In the genomic region with DNA sequence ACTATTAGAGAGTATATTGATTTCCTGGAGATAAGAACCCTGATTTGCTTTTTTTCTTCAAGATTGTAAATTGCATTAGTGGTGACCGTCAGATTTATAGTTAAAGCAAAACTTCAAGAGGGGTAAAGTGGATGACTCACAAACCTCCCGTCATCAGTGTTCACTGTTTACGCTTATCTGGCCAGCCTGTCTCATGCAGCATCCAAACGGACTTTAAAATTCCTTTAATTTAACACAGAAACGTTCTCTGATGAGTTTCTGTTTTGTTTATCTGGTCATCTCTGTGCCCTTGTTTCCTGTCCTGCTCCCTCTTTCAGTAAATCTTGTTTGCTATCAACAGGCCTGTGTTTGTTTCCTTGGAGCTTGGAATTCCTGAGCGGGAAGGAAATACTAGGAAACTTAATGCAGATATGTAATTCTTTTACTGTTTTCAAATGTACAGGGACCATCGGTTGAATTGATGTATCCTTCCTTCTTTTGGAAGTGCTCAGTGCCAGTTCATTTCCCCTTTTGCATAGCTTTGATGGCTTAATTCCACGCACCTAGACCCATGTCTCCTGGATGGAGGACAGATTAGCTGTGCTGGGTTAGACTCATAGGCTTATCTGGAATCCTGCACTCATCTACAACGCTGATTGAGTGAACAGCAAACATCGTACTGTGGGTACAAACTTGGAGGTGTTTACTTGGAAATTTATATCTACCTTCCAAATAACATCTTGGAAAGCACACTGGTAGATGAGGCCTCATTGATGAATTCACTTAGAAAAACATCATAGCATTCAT, we compare ENCODE assay signal across 15 cellular contexts. TPM values are rescaled to one million over a fixed set of nuclear protein-coding genes. Genes with fewer than 3 reads are reported as not detected.
DNase-seq lines count a peak whose midpoint lies in the region; ATAC-seq, FAIRE-seq and TF ChIP-seq lines count a peak whose summit lies in the region.
"Had no signal": no experiment of that assay in that cellular context is flagged by ENCODE, and none has a peak within 500 bp of the region (broad histone marks: within the 10 kb centered on the region; RNA-seq: fewer than 3 reads in every experiment).

No MANE protein-coding gene starts in this region.

- peak overlapping the region; percentile 70 for H2AFZ ChIP-seq in ACC112 (ENCODE audit: low read length, unreplicated experiment)

- peak in 1 of 2 donors; percentile 67 for ATAC-seq in lower lobe of right lung
- ATAC-seq: activated CD4-positive, CD25-positive, alpha-beta regulatory T cell treated with anti-CD3 and anti-CD28 coated beads, Interleukin-2, amount 50 U/mL, for 24 hours; K562; stimulated activated effector memory CD8-positive, alpha-beta T cell treated with anti-CD3 and anti-CD28 coated beads, Interleukin-12 subunit alpha, Interleukin-12 subunit beta, amount 100 ng/mL, for 72 hours had no signal

- no peak for FAIRE-seq in HTR-8/SVneo (lab: Jason Lieb, UNC)
- FAIRE-seq: K562 had no signal

- no peaks in the 10 kb centered on the region for H3K36me3 ChIP-seq in ACC112 (ENCODE audit: insufficient read depth, low read length)
- no peaks in the 10 kb centered on the region for H3K36me3 ChIP-seq in brain microvascular endothelial cell (replicated peaks)
- H3K36me3 ChIP-seq in lower lobe of right lung, result no peaks in the 10 kb centered on the region
- H3K36me3 ChIP-seq in testis (ENCODE audit: low read depth, missing control alignments), result no peaks in the 10 kb centered on the region

- intact Hi-C loops in lower lobe of right lung (cut with DNase I) (no loop called here), testis (cut with DNase I; ENCODE audit: low total_unique reads) (no loop called here)

- peaks cover 16% of the 10 kb centered on the region for H3K79me2 ChIP-seq in ACC112 (ENCODE audit: control insufficient read depth, insufficient read depth, low read length, unreplicated experiment)

- H3K27me3 ChIP-seq in ACC112 (ENCODE audit: insufficient read depth, low read length), result no peaks in the 10 kb centered on the region
- H3K27me3 ChIP-seq in brain microvascular endothelial cell (replicated peaks), result no peaks in the 10 kb centered on the region
- no peaks in the 10 kb centered on the region for H3K27me3 ChIP-seq in lower lobe of right lung (ENCODE audit: low read depth)
- H3K27me3 ChIP-seq in testis, result no peaks in the 10 kb centered on the region
- H3K27me3 ChIP-seq: dorsolateral prefrontal cortex had no signal

- TF ChIP-seq CTCF in brain microvascular endothelial cell (IDR thresholded peaks at IDR 0.05; ENCODE audit: low read depth, low read length, missing control alignments), result no peak
- no peak for TF ChIP-seq CTCF in lower lobe of right lung (IDR thresholded peaks at IDR 0.05)
- TF ChIP-seq CTCF in testis (IDR thresholded peaks at IDR 0.05), result no peak

- H3K9me3 ChIP-seq in lower lobe of right lung (no peaks in the 10 kb centered on the region), testis (no peaks in the 10 kb centered on the region)

- no peak overlapping the region for H3K4me3 Mint-ChIP-seq in immature natural killer cell
- H3K4me3 Mint-ChIP-seq: nephron; stimulated activated effector memory CD8-positive, alpha-beta T cell treated with anti-CD3 and anti-CD28 coated beads, Interleukin-12 subunit alpha, Interleukin-12 subunit beta, amount 100 ng/mL, for 72 hours had no signal

- peak overlapping the region; percentile 59 for H3K27ac ChIP-seq in ACC112 (ENCODE audit: low read depth, low read length)
- peak overlapping the region; percentile 66 for H3K27ac ChIP-seq in brain microvascular endothelial cell
- H3K27ac ChIP-seq in lower lobe of right lung, result peak overlapping the region; percentile 47
- no peak overlapping the region for H3K27ac ChIP-seq in testis

- in situ Hi-C loops in brain microvascular endothelial cell (cut with HindIII; ENCODE audit: low pct_ligation_motif_present, low sequenced_read_pairs), result no loop called here

- H3K36me3 Mint-ChIP-seq in immature natural killer cell, result no peaks in the 10 kb centered on the region
- H3K36me3 Mint-ChIP-seq: stimulated activated effector memory CD8-positive, alpha-beta T cell treated with anti-CD3 and anti-CD28 coated beads, Interleukin-12 subunit alpha, Interleukin-12 subunit beta, amount 100 ng/mL, for 72 hours had no signal

- WGBS in testis, 2 donors, result 76 to 77% methylated on average over 10 of the region's 10 CpGs

- no peak overlapping the region for H3K27ac Mint-ChIP-seq in immature natural killer cell
- H3K27ac Mint-ChIP-seq: stimulated activated effector memory CD8-positive, alpha-beta T cell treated with anti-CD3 and anti-CD28 coated beads, Interleukin-12 subunit alpha, Interleukin-12 subunit beta, amount 100 ng/mL, for 72 hours had no signal

- H3K27me3 Mint-ChIP-seq in immature natural killer cell (ENCODE audit: low read depth in 3 of 3), result peaks cover 0 to 8% (median 2%) of the 10 kb centered on the region in 3 donors

- DNase-seq in HTR-8/SVneo (ENCODE audit: insufficient read length, low spot score) (peak; percentile 20), brain microvascular endothelial cell (peak; percentile 82), lower lobe of right lung (no peak), immature natural killer cell (no peak), testis (no peak), AML-193 (lab: John Stamatoyannopoulos, UW) (no peak), OCI-M1 (lab: John Stamatoyannopoulos, UW) (no peak)
- DNase-seq: activated naive CD4-positive, alpha-beta T cell treated with Interleukin-2 at 50 U/mL for 16 hours; NCI-H2081 treated with DMSO at 0.1 percent for 48 hours had no signal

- H3K9me3 Mint-ChIP-seq in immature natural killer cell, result no peaks in the 10 kb centered on the region
- H3K9me3 Mint-ChIP-seq: stimulated activated effector memory CD8-positive, alpha-beta T cell treated with anti-CD3 and anti-CD28 coated beads, Interleukin-12 subunit alpha, Interleukin-12 subunit beta, amount 100 ng/mL, for 72 hours had no signal

- TF ChIP-seq POLR2A in testis (IDR thresholded peaks at IDR 0.05), result no peak

- H3K4me1 ChIP-seq in ACC112 (ENCODE audit: control insufficient read depth, insufficient read depth, low read length, unreplicated experiment) (peaks cover 22% of the 10 kb centered on the region), lower lobe of right lung (peaks cover 54% of the 10 kb centered on the region), testis (no peaks in the 10 kb centered on the region)

- H3K4me1 Mint-ChIP-seq in immature natural killer cell, result peaks cover 0 to 5% of the 10 kb centered on the region in 2 donors
- H3K4me1 Mint-ChIP-seq: stimulated activated effector memory CD8-positive, alpha-beta T cell treated with anti-CD3 and anti-CD28 coated beads, Interleukin-12 subunit alpha, Interleukin-12 subunit beta, amount 100 ng/mL, for 72 hours had no signal

- H3K4me3 ChIP-seq in ACC112 (ENCODE audit: low read depth, low read length) (peak overlapping the region; percentile 47; the same call in 1 of the 2 replicates), brain microvascular endothelial cell (ENCODE audit: low read depth, low read length) (no peak overlapping the region), lower lobe of right lung (no peak overlapping the region), testis (no peak overlapping the region)
- H3K4me3 ChIP-seq: dorsolateral prefrontal cortex, K562 had no signal

RNA-seq across cellular contexts. Expression of a gene that starts 21.3 kb away (rescaled TPM):
- total RNA-seq in lower lobe of right lung, result 60.5 TPM
- 10 to 100 TPM; 35.7 to 73.1 (median 40.3) TPM for polyA plus RNA-seq in immature natural killer cell
- 10 to 100 TPM; 15.3 to 26.6 TPM for total RNA-seq in testis
- polyA plus RNA-seq in testis (ENCODE audit: insufficient read depth, low read depth, low replicate concordance), result 10.0 TPM

RNA-seq across cellular contexts. Expression of a gene that starts 35.5 kb away (rescaled TPM):
- total RNA-seq in lower lobe of right lung, result not detected
- polyA plus RNA-seq in immature natural killer cell, result not detected
- total RNA-seq in testis, result under 1 TPM in 1 of 2 donors, not detected in 1; 0.55 TPM
- not detected for polyA plus RNA-seq in testis (ENCODE audit: insufficient read depth, low read depth, low replicate concordance)
- total RNA-seq: K562 had no signal
- polyA plus RNA-seq: K562 had no signal

Comparison
In these comparisons a context has a peak if more than half of its experiments do, and no peak if none do; other contexts are left out.
1. H3K27ac ChIP-seq: peak in ACC112 (single experiment), brain microvascular endothelial cell (single experiment) and lower lobe of right lung (single experiment); none in testis (0 of 2).
2. DNase-seq: peak in HTR-8/SVneo (single experiment) and brain microvascular endothelial cell (single experiment); none in lower lobe of right lung (single experiment), immature natural killer cell (0 of 3), testis (single experiment), AML-193 (0 of 2) and OCI-M1 (single experiment).